Comparison of ENCODE assay signal across 8 cellular contexts in genomic region chr12:38664661-38665269, GRCh38.
DNase-seq lines count a peak whose midpoint lies in the region; ATAC-seq and TF ChIP-seq lines count a peak whose summit lies in the region.

No MANE protein-coding gene starts in this region.

- no peak overlapping the region for H3K4me2 ChIP-seq in osteoblast (ENCODE audit: insufficient read depth, low read length)

- peaks cover 4 to 30% (median 5%) of the 10 kb centered on the region in 5 donors for H3K36me3 Mint-ChIP-seq in naive thymus-derived CD4-positive, alpha-beta T cell
- H3K36me3 Mint-ChIP-seq in immature natural killer cell = peaks cover 12 to 38% (median 13%) of the 10 kb centered on the region in 3 donors

- peak; percentile 74 for ATAC-seq in GM19043 (IDR thresholded peaks at IDR 0.05; ENCODE audit: low read depth, unreplicated experiment)
- ATAC-seq in HG03521 (IDR thresholded peaks at IDR 0.05; ENCODE audit: unreplicated experiment) = peak; percentile 62
- ATAC-seq in body of pancreas = no peak
- no peak for ATAC-seq in naive thymus-derived CD4-positive, alpha-beta T cell

- intact Hi-C loops in body of pancreas (cut with DNase I) = no loop called here
- intact Hi-C loops in naive thymus-derived CD4-positive, alpha-beta T cell (cut with micrococcal nuclease) = loop anchor here in 1 of 2 donors (2.0 kb wide), 1 partner anchor 438 kb away; no protein-coding TSS in a partner anchor

- no peaks in the 10 kb centered on the region for H3K27me3 Mint-ChIP-seq in naive thymus-derived CD4-positive, alpha-beta T cell
- H3K27me3 Mint-ChIP-seq in immature natural killer cell (ENCODE audit: low read depth in 3 of 3) = no peaks in the 10 kb centered on the region

- H3K4me3 Mint-ChIP-seq in naive thymus-derived CD4-positive, alpha-beta T cell = no peak overlapping the region
- H3K4me3 Mint-ChIP-seq in immature natural killer cell = no peak overlapping the region

- H3K9me3 Mint-ChIP-seq in naive thymus-derived CD4-positive, alpha-beta T cell = peaks cover 0 to 41% (median 16%) of the 10 kb centered on the region in 11 donors
- H3K9me3 Mint-ChIP-seq in immature natural killer cell = peaks cover 2 to 23% (median 20%) of the 10 kb centered on the region in 6 donors

- H3K4me1 Mint-ChIP-seq in naive thymus-derived CD4-positive, alpha-beta T cell = no peaks in the 10 kb centered on the region
- no peaks in the 10 kb centered on the region for H3K4me1 Mint-ChIP-seq in immature natural killer cell

- H3K36me3 ChIP-seq in body of pancreas (replicated peaks in 1 of 2; ENCODE audit: insufficient read depth in 1 of 2, low read depth in 2 of 2) = no peaks in the 10 kb centered on the region
- H3K36me3 ChIP-seq in osteoblast (ENCODE audit: insufficient read depth, low read length) = no peaks in the 10 kb centered on the region
- no peaks in the 10 kb centered on the region for H3K36me3 ChIP-seq in naive thymus-derived CD4-positive, alpha-beta T cell (ENCODE audit: control insufficient read depth in 2 of 3, insufficient read depth in 3 of 3, low read length in 3 of 3)

- H3K9me3 ChIP-seq in body of pancreas = peaks cover 0 to 4% (median 0%) of the 10 kb centered on the region in 3 donors
- H3K9me3 ChIP-seq in osteoblast (ENCODE audit: low read depth, low read length) = no peaks in the 10 kb centered on the region
- H3K9me3 ChIP-seq in naive thymus-derived CD4-positive, alpha-beta T cell (ENCODE audit: control insufficient read depth in 2 of 3, low read length in 3 of 3) = no peaks in the 10 kb centered on the region

- DNase-seq in AG09319 (ENCODE audit: extremely low read depth, low read depth) (no peak), body of pancreas (no peak), osteoblast (ENCODE audit: insufficient read length, low spot score, missing footprints) (peak; percentile 15), immature natural killer cell (no peak), NCI-H2029 treated with DMSO at 0.1 percent for 48 hours (lab: John Stamatoyannopoulos, UW) (no peak)
- no peak for DNase-seq in naive thymus-derived CD4-positive, alpha-beta T cell

- TF ChIP-seq CTCF in AG09319 (IDR thresholded peaks at IDR 0.05; ENCODE audit: low read depth, low read length) = peak; percentile 53
- TF ChIP-seq CTCF in body of pancreas (IDR thresholded peaks at IDR 0.05) = peak in 4 of 7 experiments; percentile 5 to 22 (median 10)
- peak; percentile 53 for TF ChIP-seq CTCF in osteoblast (IDR thresholded peaks at IDR 0.05; ENCODE audit: extremely low read depth, low read depth, low read length)

- no peaks in the 10 kb centered on the region for H3K79me2 ChIP-seq in osteoblast (ENCODE audit: insufficient read depth, low read length)

- TF ChIP-seq POLR2A in body of pancreas (IDR thresholded peaks at IDR 0.05) = no peak

- H3K27me3 ChIP-seq in body of pancreas = no peaks in the 10 kb centered on the region
- no peaks in the 10 kb centered on the region for H3K27me3 ChIP-seq in osteoblast (ENCODE audit: insufficient read depth, low read length)
- H3K27me3 ChIP-seq in naive thymus-derived CD4-positive, alpha-beta T cell (ENCODE audit: control insufficient read depth in 2 of 2, insufficient read depth in 2 of 2, low read length in 2 of 2) = no peaks in the 10 kb centered on the region

- H3K4me3 ChIP-seq in body of pancreas = no peak overlapping the region
- no peak overlapping the region for H3K4me3 ChIP-seq in osteoblast (ENCODE audit: insufficient read depth, low read length)
- no peak overlapping the region for H3K4me3 ChIP-seq in naive thymus-derived CD4-positive, alpha-beta T cell (ENCODE audit: low read length)

- POLR2A ChIA-PET in naive thymus-derived CD4-positive, alpha-beta T cell (lab: Charles Lee) = no interaction called here

- H3K4me1 ChIP-seq in body of pancreas = no peaks in the 10 kb centered on the region
- H3K4me1 ChIP-seq in osteoblast (ENCODE audit: insufficient read depth, low read length) = no peaks in the 10 kb centered on the region
- no peaks in the 10 kb centered on the region for H3K4me1 ChIP-seq in naive thymus-derived CD4-positive, alpha-beta T cell (ENCODE audit: control insufficient read depth in 2 of 2, insufficient read depth in 2 of 2, low read length in 2 of 2)

- H3K27ac ChIP-seq in body of pancreas (no peak overlapping the region), osteoblast (ENCODE audit: low read depth, low read length) (no peak overlapping the region)
- no peak overlapping the region for H3K27ac ChIP-seq in naive thymus-derived CD4-positive, alpha-beta T cell (ENCODE audit: low read depth, low read length)

- H3K27ac Mint-ChIP-seq in naive thymus-derived CD4-positive, alpha-beta T cell = no peak overlapping the region
- H3K27ac Mint-ChIP-seq in immature natural killer cell = no peak overlapping the region

- CTCF ChIA-PET in naive thymus-derived CD4-positive, alpha-beta T cell (lab: Charles Lee) = no interaction called here

- no peak overlapping the region for H2AFZ ChIP-seq in osteoblast (ENCODE audit: low read length)

- H4K20me1 ChIP-seq in osteoblast (ENCODE audit: insufficient read depth, low read length) = no peaks in the 10 kb centered on the region

Comparison
In these comparisons a context has a peak if more than half of its experiments do, and no peak if none do; other contexts are left out.
1. ATAC-seq: peak in GM19043 (single experiment) and HG03521 (single experiment); none in body of pancreas (single experiment) and naive thymus-derived CD4-positive, alpha-beta T cell (single experiment).
2. Peak in every context shown above with its lines, with median percentiles within 50 percentile points of each other: CTCF ChIP-seq.